1 cellular context compared by ENCODE assay signal in the genomic region with DNA sequence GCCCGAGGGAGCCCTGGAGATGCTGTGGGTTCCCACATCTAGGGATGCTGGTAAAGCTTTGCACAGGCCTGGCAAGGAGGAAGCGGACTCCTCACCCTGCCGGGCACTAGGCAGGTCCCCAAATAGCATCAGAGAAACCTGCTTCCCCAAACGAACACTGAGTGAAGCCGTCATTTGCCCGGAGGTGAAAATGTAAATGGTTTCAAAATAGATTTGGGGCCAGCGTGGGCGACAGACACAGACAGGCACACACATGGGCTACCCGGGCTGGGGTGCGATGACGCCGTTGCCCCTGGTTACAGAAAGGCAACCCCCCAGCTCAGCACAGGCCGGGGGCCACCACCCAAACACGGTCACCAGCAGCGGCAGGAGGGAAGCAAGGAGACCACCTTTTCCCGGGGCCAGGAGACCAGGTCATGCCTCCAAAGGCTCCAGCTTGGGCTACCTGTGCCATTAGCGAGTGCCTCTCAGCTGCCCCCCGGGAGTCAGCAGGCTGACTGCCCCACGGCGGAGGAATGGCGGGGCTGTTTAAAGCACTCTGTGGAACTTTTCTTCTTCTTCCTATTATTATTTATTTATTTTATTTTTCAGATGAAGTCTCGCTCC.
TF ChIP-seq lines count a peak whose summit lies in the region.

No MANE protein-coding gene starts in this region.

TF ChIP-seq in GM12878, 131 proteins besides CTCF, POLR2A, EP300 and RAD21 (continued from another document):
- TF ChIP-seq NFXL1 (IDR thresholded peaks at IDR 0.05; ENCODE audit: borderline replicate concordance) = no peak
- no peak for TF ChIP-seq TCF12 (IDR thresholded peaks at IDR 0.05; ENCODE audit: low read depth, low read length)
- TF ChIP-seq MAX (IDR thresholded peaks at IDR 0.05; ENCODE audit: low read depth, low read length) = peak; percentile 61; the same call in 1 of the 2 replicates
- TF ChIP-seq SP1 (IDR thresholded peaks at IDR 0.05; ENCODE audit: low read depth, low read length) = no peak
- no peak for TF ChIP-seq CBX5 (IDR thresholded peaks at IDR 0.05; ENCODE audit: low read depth)
- no peak for TF ChIP-seq FOXK2 (IDR thresholded peaks at IDR 0.05)
- no peak for TF ChIP-seq CHD1 (IDR thresholded peaks at IDR 0.05; ENCODE audit: low read depth, low read length)
- no peak for TF ChIP-seq FOXM1 (IDR thresholded peaks at IDR 0.05; ENCODE audit: low read depth, low read length)
- no peak for TF ChIP-seq TAF1 (IDR thresholded peaks at IDR 0.05; ENCODE audit: borderline replicate concordance, low read depth, low read length)
- TF ChIP-seq BCL11A (IDR thresholded peaks at IDR 0.05; ENCODE audit: low read depth, low read length) = no peak
- TF ChIP-seq MEF2A (IDR thresholded peaks at IDR 0.05; ENCODE audit: insufficient read depth, low read depth, low read length) = peak; percentile 81
- peak; percentile 32; the same call in 1 of the 2 replicates for TF ChIP-seq TBL1XR1 (IDR thresholded peaks at IDR 0.05; ENCODE audit: low read depth, low read length)
- TF ChIP-seq SUZ12 (IDR thresholded peaks at IDR 0.05; ENCODE audit: unreplicated experiment) = no peak
- no peak for TF ChIP-seq RBBP5 (conservative IDR thresholded peaks at IDR 0.05)
- peak; percentile 90 for TF ChIP-seq MEF2B (IDR thresholded peaks at IDR 0.05; ENCODE audit: partially characterized antibody, poor library complexity, severe bottlenecking)
- no peak for TF ChIP-seq JUNB (IDR thresholded peaks at IDR 0.05)
- TF ChIP-seq ZNF207 (IDR thresholded peaks at IDR 0.05; ENCODE audit: borderline replicate concordance) = no peak
- TF ChIP-seq RUNX3 (IDR thresholded peaks at IDR 0.05; ENCODE audit: low read length) = 0 out of 2 replicates have a peak, but pooled peaks have one; percentile 11
- TF ChIP-seq RELA (IDR thresholded peaks at IDR 0.05; ENCODE audit: borderline replicate concordance, partially characterized antibody) = no peak
- no peak for TF ChIP-seq PAX5 (IDR thresholded peaks at IDR 0.05; ENCODE audit: borderline replicate concordance, low read depth, low read length)
- no peak for TF ChIP-seq ZNF274 (IDR thresholded peaks at IDR 0.05; ENCODE audit: insufficient read depth, insufficient read length)
- TF ChIP-seq EGR1 (IDR thresholded peaks at IDR 0.05; ENCODE audit: borderline replicate concordance in 1 of 2, low read depth in 2 of 2, low read length in 2 of 2) = peak in 1 of 2 experiments; percentile 64; a peak in 2 of 3 replicates
- TF ChIP-seq YY1 (IDR thresholded peaks at IDR 0.05; ENCODE audit: low read depth, low read length) = no peak
- no peak for TF ChIP-seq SUPT20H (IDR thresholded peaks at IDR 0.05; ENCODE audit: borderline replicate concordance, control insufficient read depth, low read depth, low read length)
- TF ChIP-seq, protein P1, sequence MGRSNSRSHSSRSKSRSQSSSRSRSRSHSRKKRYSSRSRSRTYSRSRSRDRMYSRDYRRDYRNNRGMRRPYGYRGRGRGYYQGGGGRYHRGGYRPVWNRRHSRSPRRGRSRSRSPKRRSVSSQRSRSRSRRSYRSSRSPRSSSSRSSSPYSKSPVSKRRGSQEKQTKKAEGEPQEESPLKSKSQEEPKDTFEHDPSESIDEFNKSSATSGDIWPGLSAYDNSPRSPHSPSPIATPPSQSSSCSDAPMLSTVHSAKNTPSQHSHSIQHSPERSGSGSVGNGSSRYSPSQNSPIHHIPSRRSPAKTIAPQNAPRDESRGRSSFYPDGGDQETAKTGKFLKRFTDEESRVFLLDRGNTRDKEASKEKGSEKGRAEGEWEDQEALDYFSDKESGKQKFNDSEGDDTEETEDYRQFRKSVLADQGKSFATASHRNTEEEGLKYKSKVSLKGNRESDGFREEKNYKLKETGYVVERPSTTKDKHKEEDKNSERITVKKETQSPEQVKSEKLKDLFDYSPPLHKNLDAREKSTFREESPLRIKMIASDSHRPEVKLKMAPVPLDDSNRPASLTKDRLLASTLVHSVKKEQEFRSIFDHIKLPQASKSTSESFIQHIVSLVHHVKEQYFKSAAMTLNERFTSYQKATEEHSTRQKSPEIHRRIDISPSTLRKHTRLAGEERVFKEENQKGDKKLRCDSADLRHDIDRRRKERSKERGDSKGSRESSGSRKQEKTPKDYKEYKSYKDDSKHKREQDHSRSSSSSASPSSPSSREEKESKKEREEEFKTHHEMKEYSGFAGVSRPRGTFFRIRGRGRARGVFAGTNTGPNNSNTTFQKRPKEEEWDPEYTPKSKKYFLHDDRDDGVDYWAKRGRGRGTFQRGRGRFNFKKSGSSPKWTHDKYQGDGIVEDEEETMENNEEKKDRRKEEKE (IDR thresholded peaks at IDR 0.05) = no peak
- no peak for TF ChIP-seq STAT1 (conservative IDR thresholded peaks at IDR 0.05)
- peak; percentile 32; the same call in 1 of the 2 replicates for TF ChIP-seq SPI1 (IDR thresholded peaks at IDR 0.05; ENCODE audit: borderline replicate concordance, insufficient read depth, low read depth, low read length)
- TF ChIP-seq POLR2AphosphoS2 (IDR thresholded peaks at IDR 0.05; ENCODE audit: low read depth, low read length) = no peak
- no peak for TF ChIP-seq ZZZ3 (IDR thresholded peaks at IDR 0.05; ENCODE audit: control insufficient read depth, insufficient read length, low read depth)
- no peak for TF ChIP-seq E2F4 (IDR thresholded peaks at IDR 0.05; ENCODE audit: low read depth, low read length)
- no peak for TF ChIP-seq KAT2A (conservative IDR thresholded peaks at IDR 0.05; ENCODE audit: control insufficient read depth, low read depth, low read length)
- TF ChIP-seq ZBTB4 (CRISPR knock-in tag; IDR thresholded peaks at IDR 0.05) = no peak
- no peak for TF ChIP-seq GATAD2B (conservative IDR thresholded peaks at IDR 0.05; ENCODE audit: low read depth)
- no peak for TF ChIP-seq ZNF217 (IDR thresholded peaks at IDR 0.05)
- TF ChIP-seq MXI1 (IDR thresholded peaks at IDR 0.05; ENCODE audit: low read depth, low read length) = peak; percentile 32; the same call in 1 of the 2 replicates
- no peak for TF ChIP-seq ASH2L (IDR thresholded peaks at IDR 0.05; ENCODE audit: borderline replicate concordance, low read depth)
- TF ChIP-seq CBX3 (IDR thresholded peaks at IDR 0.05; ENCODE audit: borderline replicate concordance, low read depth) = no peak
- no peak for TF ChIP-seq ZSCAN29 (IDR thresholded peaks at IDR 0.05)
- TF ChIP-seq MTA2 (IDR thresholded peaks at IDR 0.05; ENCODE audit: low read depth) = no peak
- no peak for TF ChIP-seq MYB (IDR thresholded peaks at IDR 0.05; ENCODE audit: borderline replicate concordance, low read depth, low read length)
- TF ChIP-seq USF1 (IDR thresholded peaks at IDR 0.05; ENCODE audit: borderline replicate concordance, extremely low read length, insufficient read depth, low read depth, low read length) = no peak
- 0 out of 4 replicates have a peak, but pooled peaks of 1 of the 2 experiments have one; percentile 10 for TF ChIP-seq BHLHE40 (IDR thresholded peaks at IDR 0.05; ENCODE audit: borderline replicate concordance in 1 of 2, low read depth in 2 of 2, low read length in 1 of 2)
- TF ChIP-seq CHD2 (IDR thresholded peaks at IDR 0.05; ENCODE audit: borderline replicate concordance, low read depth, low read length) = no peak
- TF ChIP-seq HDGF (IDR thresholded peaks at IDR 0.05) = no peak
- TF ChIP-seq IKZF2 (IDR thresholded peaks at IDR 0.05) = peak in 1 of 2 experiments; percentile 20; a peak in 1 of 4 replicates
- no peak for TF ChIP-seq BRCA1 (IDR thresholded peaks at IDR 0.05; ENCODE audit: low read depth, low read length)
- TF ChIP-seq PML (IDR thresholded peaks at IDR 0.05; ENCODE audit: low read length) = no peak
- no peak for TF ChIP-seq PAX8 (IDR thresholded peaks at IDR 0.05)
- TF ChIP-seq ZNF622 (IDR thresholded peaks at IDR 0.05) = no peak
- peak; percentile 69; the same call in 1 of the 2 replicates for TF ChIP-seq BMI1 (IDR thresholded peaks at IDR 0.05; ENCODE audit: borderline replicate concordance)
- TF ChIP-seq ZNF687 (IDR thresholded peaks at IDR 0.05) = no peak
- TF ChIP-seq RFX5 (IDR thresholded peaks at IDR 0.05; ENCODE audit: low read depth, low read length) = no peak
- TF ChIP-seq SRF (IDR thresholded peaks at IDR 0.05; ENCODE audit: low read depth in 2 of 2, low read length in 2 of 2) = no peak
- TF ChIP-seq, protein P2, sequence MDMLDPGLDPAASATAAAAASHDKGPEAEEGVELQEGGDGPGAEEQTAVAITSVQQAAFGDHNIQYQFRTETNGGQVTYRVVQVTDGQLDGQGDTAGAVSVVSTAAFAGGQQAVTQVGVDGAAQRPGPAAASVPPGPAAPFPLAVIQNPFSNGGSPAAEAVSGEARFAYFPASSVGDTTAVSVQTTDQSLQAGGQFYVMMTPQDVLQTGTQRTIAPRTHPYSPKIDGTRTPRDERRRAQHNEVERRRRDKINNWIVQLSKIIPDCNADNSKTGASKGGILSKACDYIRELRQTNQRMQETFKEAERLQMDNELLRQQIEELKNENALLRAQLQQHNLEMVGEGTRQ (IDR thresholded peaks at IDR 0.05; ENCODE audit: borderline replicate concordance, low read depth, low read length) = no peak
- TF ChIP-seq, protein P3, sequence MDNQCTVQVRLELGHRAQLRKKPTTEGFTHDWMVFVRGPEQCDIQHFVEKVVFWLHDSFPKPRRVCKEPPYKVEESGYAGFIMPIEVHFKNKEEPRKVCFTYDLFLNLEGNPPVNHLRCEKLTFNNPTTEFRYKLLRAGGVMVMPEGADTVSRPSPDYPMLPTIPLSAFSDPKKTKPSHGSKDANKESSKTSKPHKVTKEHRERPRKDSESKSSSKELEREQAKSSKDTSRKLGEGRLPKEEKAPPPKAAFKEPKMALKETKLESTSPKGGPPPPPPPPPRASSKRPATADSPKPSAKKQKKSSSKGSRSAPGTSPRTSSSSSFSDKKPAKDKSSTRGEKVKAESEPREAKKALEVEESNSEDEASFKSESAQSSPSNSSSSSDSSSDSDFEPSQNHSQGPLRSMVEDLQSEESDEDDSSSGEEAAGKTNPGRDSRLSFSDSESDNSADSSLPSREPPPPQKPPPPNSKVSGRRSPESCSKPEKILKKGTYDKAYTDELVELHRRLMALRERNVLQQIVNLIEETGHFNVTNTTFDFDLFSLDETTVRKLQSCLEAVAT (IDR thresholded peaks at IDR 0.05) = no peak
